ENCODE assay signal across 1 cellular context in the genomic region with DNA sequence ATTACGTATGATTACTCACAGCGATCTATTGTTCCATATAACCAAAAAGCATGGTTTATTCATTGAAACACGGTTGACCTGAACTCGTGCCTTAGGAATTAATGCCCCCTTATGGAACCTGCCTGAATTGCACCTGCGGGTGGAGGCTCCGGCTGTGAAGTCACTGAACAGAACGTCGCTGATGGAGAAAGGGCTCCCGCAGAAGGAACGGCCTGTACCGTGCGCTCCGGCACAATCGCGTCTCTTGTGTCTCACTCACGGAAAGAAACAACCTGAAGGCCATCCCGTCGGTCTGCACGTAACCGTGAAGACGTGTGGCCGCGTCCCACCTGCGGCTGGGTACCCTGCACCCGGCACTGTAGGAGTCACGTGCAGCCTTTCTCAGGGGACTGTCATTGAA.
A peak's percentile ranks its signal among the peaks of the same experiment; 100 is the strongest.
TF ChIP-seq lines count a peak whose summit lies in the region.

No MANE protein-coding gene starts in this region.

TF ChIP-seq in HepG2, 621 proteins besides CTCF, POLR2A, EP300 and RAD21 (continued from another document):
- no peak for TF ChIP-seq MEIS1 (CRISPR knock-in tag; IDR thresholded peaks at IDR 0.05; ENCODE audit: borderline replicate concordance)
- TF ChIP-seq, protein P1, sequence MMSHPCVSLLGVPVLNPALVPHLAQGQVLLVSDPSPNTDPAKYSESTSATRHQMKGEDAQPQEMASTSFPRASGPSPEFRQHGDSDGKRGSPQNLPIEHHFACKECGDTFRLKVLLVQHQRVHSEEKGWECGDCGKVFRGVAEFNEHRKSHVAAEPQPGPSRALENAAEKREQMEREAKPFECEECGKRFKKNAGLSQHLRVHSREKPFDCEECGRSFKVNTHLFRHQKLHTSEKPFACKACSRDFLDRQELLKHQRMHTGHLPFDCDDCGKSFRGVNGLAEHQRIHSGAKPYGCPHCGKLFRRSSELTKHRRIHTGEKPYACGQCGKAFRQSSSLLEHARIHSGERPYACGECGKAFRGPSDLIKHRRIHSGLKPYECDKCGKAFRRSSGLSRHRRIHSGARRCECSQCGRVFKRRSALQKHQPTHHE (CRISPR knock-in tag; IDR thresholded peaks at IDR 0.05; ENCODE audit: borderline replicate concordance) = no peak
- TF ChIP-seq ZNF101 (CRISPR knock-in tag; IDR thresholded peaks at IDR 0.05; ENCODE audit: borderline replicate concordance, low read depth) = no peak
- no peak for TF ChIP-seq ZSCAN30 (CRISPR knock-in tag; IDR thresholded peaks at IDR 0.05)
- TF ChIP-seq TBX3 (IDR thresholded peaks at IDR 0.05; ENCODE audit: borderline replicate concordance) = no peak
- TF ChIP-seq, protein P2, sequence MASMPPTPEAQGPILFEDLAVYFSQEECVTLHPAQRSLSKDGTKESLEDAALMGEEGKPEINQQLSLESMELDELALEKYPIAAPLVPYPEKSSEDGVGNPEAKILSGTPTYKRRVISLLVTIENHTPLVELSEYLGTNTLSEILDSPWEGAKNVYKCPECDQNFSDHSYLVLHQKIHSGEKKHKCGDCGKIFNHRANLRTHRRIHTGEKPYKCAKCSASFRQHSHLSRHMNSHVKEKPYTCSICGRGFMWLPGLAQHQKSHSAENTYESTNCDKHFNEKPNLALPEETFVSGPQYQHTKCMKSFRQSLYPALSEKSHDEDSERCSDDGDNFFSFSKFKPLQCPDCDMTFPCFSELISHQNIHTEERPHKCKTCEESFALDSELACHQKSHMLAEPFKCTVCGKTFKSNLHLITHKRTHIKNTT (CRISPR knock-in tag; IDR thresholded peaks at IDR 0.05) = no peak
- TF ChIP-seq, protein P3, sequence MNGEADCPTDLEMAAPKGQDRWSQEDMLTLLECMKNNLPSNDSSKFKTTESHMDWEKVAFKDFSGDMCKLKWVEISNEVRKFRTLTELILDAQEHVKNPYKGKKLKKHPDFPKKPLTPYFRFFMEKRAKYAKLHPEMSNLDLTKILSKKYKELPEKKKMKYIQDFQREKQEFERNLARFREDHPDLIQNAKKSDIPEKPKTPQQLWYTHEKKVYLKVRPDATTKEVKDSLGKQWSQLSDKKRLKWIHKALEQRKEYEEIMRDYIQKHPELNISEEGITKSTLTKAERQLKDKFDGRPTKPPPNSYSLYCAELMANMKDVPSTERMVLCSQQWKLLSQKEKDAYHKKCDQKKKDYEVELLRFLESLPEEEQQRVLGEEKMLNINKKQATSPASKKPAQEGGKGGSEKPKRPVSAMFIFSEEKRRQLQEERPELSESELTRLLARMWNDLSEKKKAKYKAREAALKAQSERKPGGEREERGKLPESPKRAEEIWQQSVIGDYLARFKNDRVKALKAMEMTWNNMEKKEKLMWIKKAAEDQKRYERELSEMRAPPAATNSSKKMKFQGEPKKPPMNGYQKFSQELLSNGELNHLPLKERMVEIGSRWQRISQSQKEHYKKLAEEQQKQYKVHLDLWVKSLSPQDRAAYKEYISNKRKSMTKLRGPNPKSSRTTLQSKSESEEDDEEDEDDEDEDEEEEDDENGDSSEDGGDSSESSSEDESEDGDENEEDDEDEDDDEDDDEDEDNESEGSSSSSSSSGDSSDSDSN (CRISPR knock-in tag; IDR thresholded peaks at IDR 0.05) = peak; percentile 69; the same call in 1 of the 2 replicates
- no peak for TF ChIP-seq ZSCAN21 (CRISPR knock-in tag; IDR thresholded peaks at IDR 0.05; ENCODE audit: borderline replicate concordance)
- no peak for TF ChIP-seq ZNF260 (CRISPR knock-in tag; IDR thresholded peaks at IDR 0.05; ENCODE audit: borderline replicate concordance, low read depth)
- no peak for TF ChIP-seq AGO1 (IDR thresholded peaks at IDR 0.05; ENCODE audit: low read depth, low read length, poor library complexity, severe bottlenecking)
- TF ChIP-seq ZNF138 (CRISPR knock-in tag; IDR thresholded peaks at IDR 0.05; ENCODE audit: low read depth) = no peak
- no peak for TF ChIP-seq GATA4 (IDR thresholded peaks at IDR 0.05; ENCODE audit: borderline replicate concordance, low read depth)
- TF ChIP-seq RARA (CRISPR knock-in tag; IDR thresholded peaks at IDR 0.05) = no peak
- no peak for TF ChIP-seq SP140L (CRISPR knock-in tag; IDR thresholded peaks at IDR 0.05; ENCODE audit: borderline replicate concordance)
- TF ChIP-seq XRCC5 (optimal IDR thresholded peaks at IDR 0.05; ENCODE audit: low read length) = peak; percentile 39
- TF ChIP-seq ZNF891 (CRISPR knock-in tag; IDR thresholded peaks at IDR 0.05) = no peak
- no peak for TF ChIP-seq SKI (IDR thresholded peaks at IDR 0.05; ENCODE audit: partially characterized antibody)
- no peak for TF ChIP-seq ZFX (CRISPR knock-in tag; IDR thresholded peaks at IDR 0.05; ENCODE audit: low read depth)
- TF ChIP-seq HCFC1 (IDR thresholded peaks at IDR 0.05; ENCODE audit: low read depth, low read length) = no peak
TF ChIP-seq in HepG2: peak in this region for 5.
